In the genomic region with DNA sequence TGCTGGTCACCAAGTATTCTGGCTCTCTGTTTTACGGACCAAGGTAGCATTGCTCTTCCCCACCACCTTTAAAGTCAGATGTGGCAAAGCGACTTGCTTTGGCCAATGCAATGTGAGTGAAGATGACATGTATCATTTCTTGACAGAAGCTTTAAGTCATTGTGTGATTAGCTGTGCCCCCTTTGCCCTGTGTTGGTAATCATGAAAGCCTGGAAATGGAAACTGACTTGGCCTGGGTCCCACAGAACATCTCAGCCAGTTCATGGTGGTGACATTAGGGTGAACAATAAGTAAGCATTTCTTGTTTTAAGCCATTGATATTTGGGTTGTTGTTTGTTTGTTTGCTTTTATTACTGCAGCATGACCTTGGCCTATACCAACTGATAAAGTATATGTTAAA, we compare ENCODE assay signal across 23 cellular contexts.
"Had no signal": no experiment of that assay in that cellular context is flagged by ENCODE, and none has a peak within 500 bp of the region (broad histone marks: within the 10 kb centered on the region; RNA-seq: fewer than 3 reads in every experiment).

No MANE protein-coding gene starts in this region.

- H3K27me3 Mint-ChIP-seq: IgD-negative memory B cell, T-cell had no signal

- H3K4me3 Mint-ChIP-seq: IgD-negative memory B cell, T-cell had no signal

- H3K27ac Mint-ChIP-seq: IgD-negative memory B cell, T-cell had no signal

- H3K9me3 ChIP-seq: SK-N-SH had no signal

- ATAC-seq: K562, Panc1, PC-3, T-cell had no signal

- FAIRE-seq: K562 had no signal

- DNase-seq: MV-4-11, NCI-H1048, NCI-H1105, NCI-H1417, NCI-H146, NCI-H1694 treated with DMSO at 0.1 percent for 48 hours, NCI-H1930, NCI-H2081, NCI-H2171, NCI-H226, NCI-H446, NCI-H510A, NCI-H524 treated with DMSO at 0.1 percent for 48 hours, PC-3, SHP77, SK-N-SH, SW 1271, T-cell had no signal

- H3K9ac ChIP-seq: KMS-11, SK-N-SH had no signal

- H3K4me1 Mint-ChIP-seq: IgD-negative memory B cell, T-cell had no signal

- H3K4me2 ChIP-seq: KMS-11, SK-N-SH had no signal

- H3K27ac ChIP-seq: KMS-11, RWPE1 had no signal

- H3K4me3 ChIP-seq: K562 had no signal
